ENCODE assay signal across 8 cellular contexts in the genomic region with DNA sequence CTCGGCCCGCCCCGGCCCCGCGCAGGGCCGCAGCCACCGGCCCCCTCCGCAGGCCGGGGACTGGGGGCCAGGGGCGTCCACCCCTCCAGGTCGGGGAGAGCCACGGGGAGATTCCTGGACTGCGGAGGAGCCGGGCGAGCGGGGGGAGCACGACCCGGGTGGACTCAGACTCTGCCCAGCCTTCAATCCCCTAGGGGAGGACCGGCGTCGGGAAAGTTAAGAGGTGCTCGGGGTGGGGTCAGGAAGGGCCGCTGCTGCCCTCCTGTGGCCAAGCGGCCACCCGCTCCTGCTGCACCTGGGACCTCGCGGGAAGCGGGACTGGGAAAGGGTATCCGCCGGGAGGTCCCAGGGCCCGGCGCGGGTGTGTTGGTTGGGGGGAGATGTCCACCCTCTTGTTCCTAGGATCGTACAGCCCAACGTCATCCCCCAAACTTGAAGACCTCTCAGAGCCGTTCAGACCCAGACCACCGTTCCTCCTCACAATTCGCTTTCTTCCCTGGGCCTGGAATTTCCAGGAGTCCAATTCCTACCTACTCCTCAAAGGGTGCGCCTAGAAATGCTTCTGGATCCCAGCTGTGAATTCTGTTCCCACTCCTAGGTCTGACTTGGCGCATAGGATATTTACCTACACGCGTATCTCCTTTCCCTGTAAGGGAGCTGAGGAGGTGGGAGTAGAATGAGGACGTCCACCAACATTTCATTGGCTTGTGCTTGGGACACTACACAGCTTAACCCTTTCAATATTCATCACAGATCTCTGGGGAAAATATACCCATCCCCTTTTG. TPM values are rescaled to one million over a fixed set of nuclear protein-coding genes. Genes with fewer than 3 reads are reported as not detected.
DNase-seq lines count a peak whose midpoint lies in the region; ATAC-seq and TF ChIP-seq lines count a peak whose summit lies in the region.

No MANE protein-coding gene starts in this region.

- H3K27me3 ChIP-seq in esophagus squamous epithelium (no peaks in the 10 kb centered on the region), muscle layer of colon (ENCODE audit: control insufficient read depth in 1 of 2, insufficient read depth in 2 of 2, low read length in 2 of 2) (no peaks in the 10 kb centered on the region)

- intact Hi-C loops in esophagus squamous epithelium (cut with DNase I) = loop anchor here (2.0 to 10.0 kb wide), 3 partner anchors 89 to 315 kb away; a partner anchor contains a TSS

- peak; percentile 79 to 97 (median 90) for TF ChIP-seq CTCF in esophagus squamous epithelium (IDR thresholded peaks at IDR 0.05)

- H3K9ac ChIP-seq in muscle layer of colon (ENCODE audit: low read length) = no peak overlapping the region

- DNase-seq in DMS53 treated with DMSO at 0.1 percent for 48 hours (lab: John Stamatoyannopoulos, UW; ENCODE audit: unreplicated experiment) = peak; percentile 64
- peak in 69 of 76 experiments; percentile 9 to 82 (median 58) for DNase-seq in HUDEP-2 (lab: John Stamatoyannopoulos, UW; ENCODE audit: unreplicated experiment in 76 of 76)
- peak; percentile 91 for DNase-seq in OCI-M1 (lab: John Stamatoyannopoulos, UW)
- DNase-seq in activated T-cell treated with anti-CD3 and anti-CD28 coated beads, Interleukin-2, amount 50 U/mL, for 72 hours = peak; percentile 79 to 84
- DNase-seq in esophagus squamous epithelium (lab: John Stamatoyannopoulos, UW) = peak; percentile 18

- no peak for TF ChIP-seq POLR2A in esophagus squamous epithelium (IDR thresholded peaks at IDR 0.05)

- peaks cover 0 to 36% (median 0%) of the 10 kb centered on the region in 3 donors for H3K36me3 ChIP-seq in esophagus squamous epithelium
- peaks cover 10% of the 10 kb centered on the region for H3K36me3 ChIP-seq in muscle layer of colon (ENCODE audit: insufficient read depth, low read length)

- no peaks in the 10 kb centered on the region for H3K9me3 Mint-ChIP-seq in activated T-cell treated with anti-CD3 and anti-CD28 coated beads, Interleukin-2, amount 50 U/mL, for 72 hours
- no peaks in the 10 kb centered on the region for H3K9me3 Mint-ChIP-seq in stimulated activated naive CD8-positive, alpha-beta T cell treated with anti-CD3 and anti-CD28 coated beads, Interleukin-15, Interleukin-2, amounts not matched to agents 100 ng/mL and 50 ng/mL, for 24 hours

- H3K27me3 Mint-ChIP-seq in activated T-cell treated with anti-CD3 and anti-CD28 coated beads, Interleukin-2, amount 50 U/mL, for 72 hours (ENCODE audit: low read depth) = peaks cover 9% of the 10 kb centered on the region
- H3K27me3 Mint-ChIP-seq in stimulated activated naive CD8-positive, alpha-beta T cell treated with anti-CD3 and anti-CD28 coated beads, Interleukin-15, Interleukin-2, amounts not matched to agents 100 ng/mL and 50 ng/mL, for 24 hours = peaks cover 12% of the 10 kb centered on the region

- H3K4me3 ChIP-seq in esophagus squamous epithelium = peak overlapping the region; percentile 76 to 88 (median 78)
- H3K4me3 ChIP-seq in muscle layer of colon (ENCODE audit: low read depth in 1 of 2, low read length in 2 of 2) = peak overlapping the region; percentile 81 to 95

- peaks cover 2% of the 10 kb centered on the region in 2 donors for H3K36me3 Mint-ChIP-seq in activated T-cell treated with anti-CD3 and anti-CD28 coated beads, Interleukin-2, amount 50 U/mL, for 72 hours (ENCODE audit: insufficient read depth in 2 of 2)
- peaks cover 4% of the 10 kb centered on the region for H3K36me3 Mint-ChIP-seq in stimulated activated naive CD8-positive, alpha-beta T cell treated with anti-CD3 and anti-CD28 coated beads, Interleukin-15, Interleukin-2, amounts not matched to agents 100 ng/mL and 50 ng/mL, for 24 hours (ENCODE audit: low read depth)

- H3K9me3 ChIP-seq in esophagus squamous epithelium = no peaks in the 10 kb centered on the region
- no peaks in the 10 kb centered on the region for H3K9me3 ChIP-seq in muscle layer of colon (ENCODE audit: low read length)

- peaks cover 50% of the 10 kb centered on the region for H3K4me1 Mint-ChIP-seq in activated T-cell treated with anti-CD3 and anti-CD28 coated beads, Interleukin-2, amount 50 U/mL, for 72 hours (ENCODE audit: low read depth)
- peaks cover 52% of the 10 kb centered on the region for H3K4me1 Mint-ChIP-seq in stimulated activated naive CD8-positive, alpha-beta T cell treated with anti-CD3 and anti-CD28 coated beads, Interleukin-15, Interleukin-2, amounts not matched to agents 100 ng/mL and 50 ng/mL, for 24 hours (ENCODE audit: low read depth)

- H3K27ac ChIP-seq in esophagus squamous epithelium (peak overlapping the region; percentile 93 to 96 (median 95)), muscle layer of colon (ENCODE audit: low read depth, low read length) (peak overlapping the region; percentile 70)

- peak overlapping the region; percentile 80 to 82 for H3K4me3 Mint-ChIP-seq in activated T-cell treated with anti-CD3 and anti-CD28 coated beads, Interleukin-2, amount 50 U/mL, for 72 hours
- peak overlapping the region; percentile 78 for H3K4me3 Mint-ChIP-seq in stimulated activated naive CD8-positive, alpha-beta T cell treated with anti-CD3 and anti-CD28 coated beads, Interleukin-15, Interleukin-2, amounts not matched to agents 100 ng/mL and 50 ng/mL, for 24 hours

- peak overlapping the region; percentile 66 for H3K27ac Mint-ChIP-seq in activated T-cell treated with anti-CD3 and anti-CD28 coated beads, Interleukin-2, amount 50 U/mL, for 72 hours
- H3K27ac Mint-ChIP-seq in stimulated activated naive CD8-positive, alpha-beta T cell treated with anti-CD3 and anti-CD28 coated beads, Interleukin-15, Interleukin-2, amounts not matched to agents 100 ng/mL and 50 ng/mL, for 24 hours = no peak overlapping the region

- peak; percentile 48 for ATAC-seq in GM21515 (IDR thresholded peaks at IDR 0.05; ENCODE audit: unreplicated experiment)
- ATAC-seq in activated T-cell treated with anti-CD3 and anti-CD28 coated beads, Interleukin-2, amount 50 U/mL, for 72 hours (replicated peaks in 1 of 2) = peak; percentile 66 to 70

- 11 to 34% methylated on average over 9 to 21 of the region's 43 CpGs for WGBS in esophagus squamous epithelium, 2 donors

- H3K4me1 ChIP-seq in esophagus squamous epithelium (peaks cover 21 to 54% (median 34%) of the 10 kb centered on the region in 3 donors), muscle layer of colon (ENCODE audit: insufficient read depth, low read length) (peaks cover 42% of the 10 kb centered on the region)

RNA-seq across cellular contexts. Expression of a gene that starts 0.5 kb away (rescaled TPM):
- 10 to 100 TPM; 45.7 to 54.4 TPM for total RNA-seq in activated T-cell treated with anti-CD3 and anti-CD28 coated beads, Interleukin-2, amount 50 U/mL, for 72 hours
- total RNA-seq in esophagus squamous epithelium = 100 to 1,000 TPM in 2 of 4 donors, 10 to 100 TPM in 2; 49.9 to 108 (median 78.0) TPM

RNA-seq across cellular contexts. Expression of a gene that starts 7.7 kb away (rescaled TPM):
- total RNA-seq in activated T-cell treated with anti-CD3 and anti-CD28 coated beads, Interleukin-2, amount 50 U/mL, for 72 hours = 1 to 10 TPM; 1.2 to 1.3 TPM
- total RNA-seq in esophagus squamous epithelium = 1 to 10 TPM; 2.2 to 4.8 (median 2.9) TPM

RNA-seq across cellular contexts. Expression of a gene that starts 33.0 kb away (rescaled TPM):
- total RNA-seq in activated T-cell treated with anti-CD3 and anti-CD28 coated beads, Interleukin-2, amount 50 U/mL, for 72 hours = 10 to 100 TPM; 76.8 to 80.8 TPM
- 10 to 100 TPM; 16.5 to 34.2 (median 28.9) TPM for total RNA-seq in esophagus squamous epithelium

Comparison
In these comparisons a context has a peak if more than half of its experiments do, and no peak if none do; other contexts are left out.
1. Peak in every context shown above with its lines: DNase-seq, ATAC-seq, H3K4me3 ChIP-seq and H3K27ac ChIP-seq.
2. DNase-seq: peak in every context shown above with its lines; median percentile 91 in OCI-M1; 82 in activated T-cell treated with anti-CD3 and anti-CD28 coated beads, Interleukin-2, amount 50 U/mL, for 72 hours; 64 in DMS53 treated with DMSO at 0.1 percent for 48 hours; 58 in HUDEP-2; 18 in esophagus squamous epithelium.